1 cellular context compared by ENCODE assay signal in genomic region chr12:10791769-10792168, GRCh38. TPM values are rescaled to one million over a fixed set of nuclear protein-coding genes. Genes with fewer than 3 reads are reported as not detected.
"Had no signal": no experiment of that assay in that cellular context is flagged by ENCODE, and none has a peak within 500 bp of the region (broad histone marks: within the 10 kb centered on the region; RNA-seq: fewer than 3 reads in every experiment).

No MANE protein-coding gene starts in this region.

RNA-seq across cellular contexts. Expression of gene TAS2R7, which starts 10.7 kb away (rescaled TPM):
- total RNA-seq: GM12878 had no signal
- polyA plus RNA-seq: GM12878 had no signal

RNA-seq across cellular contexts. Expression of gene TAS2R8, which starts 15.3 kb away (rescaled TPM):
- total RNA-seq: GM12878 had no signal
- polyA plus RNA-seq: GM12878 had no signal
